ENCODE assay signal across 11 cellular contexts in genomic region chr17:33686171-33686570, GRCh38.
A peak's percentile ranks its signal among the peaks of the same experiment; 100 is the strongest.
DNase-seq lines count a peak whose midpoint lies in the region; ATAC-seq and TF ChIP-seq lines count a peak whose summit lies in the region.
"Had no signal": no experiment of that assay in that cellular context is flagged by ENCODE, and none has a peak within 500 bp of the region (broad histone marks: within the 10 kb centered on the region; RNA-seq: fewer than 3 reads in every experiment).

No MANE protein-coding gene starts in this region.

- DNase-seq in COLO829 (ENCODE audit: low spot score): peak; percentile 32
- peak; percentile 26 for DNase-seq in GM19238 (ENCODE audit: insufficient read length, low spot score)
- DNase-seq in activated CD4-positive, alpha-beta T cell treated with anti-CD3 and anti-CD28 coated beads, Interleukin-2, amount 10 ng/mL, durations not matched to agents 7 days and 5 days: peak; percentile 17
- DNase-seq in dedifferentiated amniotic fluid mesenchymal stem cell (ENCODE audit: extremely low spot score): no peak
- DNase-seq in medulla oblongata (ENCODE audit: extremely low spot score): no peak
- DNase-seq in NK-92 treated with Interleukin-12 subunit alpha and Interleukin-12 subunit beta, amount 100 ng/mL, for 24 hours (lab: John Stamatoyannopoulos, UW): no peak
- DNase-seq: IMR-90 had no signal

- H3K4me1 Mint-ChIP-seq in activated CD4-positive, alpha-beta T cell treated with anti-CD3 and anti-CD28 coated beads, Interleukin-2, amount 10 ng/mL, durations not matched to agents 7 days and 5 days: no peaks in the 10 kb centered on the region

- no peaks in the 10 kb centered on the region for H3K9me3 Mint-ChIP-seq in activated CD4-positive, alpha-beta T cell treated with anti-CD3 and anti-CD28 coated beads, Interleukin-2, amount 10 ng/mL, durations not matched to agents 7 days and 5 days
- H3K9me3 Mint-ChIP-seq: T-helper 1 cell treated with Interleukin-12 subunit alpha and Interleukin-12 subunit beta and Interleukin-4 antibody, amounts not matched to agents 30 μg/mL and 1 μg/mL, for 36 hours had no signal

- no peak overlapping the region for H3K9ac ChIP-seq in liver (ENCODE audit: low read depth in 1 of 2, low read length in 2 of 2)

- no peaks in the 10 kb centered on the region for H3K36me3 Mint-ChIP-seq in activated CD4-positive, alpha-beta T cell treated with anti-CD3 and anti-CD28 coated beads, Interleukin-2, amount 10 ng/mL, durations not matched to agents 7 days and 5 days (ENCODE audit: low read depth)

- CTCF ChIA-PET in activated CD4-positive, alpha-beta T cell treated with anti-CD3 and anti-CD28 coated beads, Interleukin-2, amount 10 ng/mL, durations not matched to agents 7 days and 5 days (lab: Charles Lee): interaction anchor here (0.8 kb wide), 1 partner anchor 262 kb away, joined by 3 read pairs; no protein-coding TSS in a partner anchor

- no peak overlapping the region for H3K27ac ChIP-seq in liver (ENCODE audit: low read depth in 1 of 2, low read length in 2 of 2)

- WGBS in liver: 79% methylated on average over 4 of the region's 4 CpGs

- peak; percentile 20 for TF ChIP-seq CTCF in liver (IDR thresholded peaks at IDR 0.05; ENCODE audit: low read depth, low read length, missing input control)

- no peaks in the 10 kb centered on the region for H3K4me1 ChIP-seq in liver (ENCODE audit: control insufficient read depth in 4 of 4, insufficient read depth in 4 of 4, low read length in 3 of 4)

- no peaks in the 10 kb centered on the region for H3K9me3 ChIP-seq in liver (ENCODE audit: control insufficient read depth in 4 of 4, low read length in 3 of 4)

- no peak overlapping the region for H3K4me3 Mint-ChIP-seq in activated CD4-positive, alpha-beta T cell treated with anti-CD3 and anti-CD28 coated beads, Interleukin-2, amount 10 ng/mL, durations not matched to agents 7 days and 5 days
- H3K4me3 Mint-ChIP-seq: T-helper 1 cell treated with Interleukin-12 subunit alpha and Interleukin-12 subunit beta and Interleukin-4 antibody, amounts not matched to agents 30 μg/mL and 1 μg/mL, for 36 hours had no signal

- H3K36me3 ChIP-seq in liver (ENCODE audit: control insufficient read depth in 4 of 4, insufficient read depth in 3 of 4, low read depth in 1 of 4, low read length in 3 of 4): no peaks in the 10 kb centered on the region

- no peak overlapping the region for H3K27ac Mint-ChIP-seq in activated CD4-positive, alpha-beta T cell treated with anti-CD3 and anti-CD28 coated beads, Interleukin-2, amount 10 ng/mL, durations not matched to agents 7 days and 5 days
- H3K27ac Mint-ChIP-seq: T-helper 1 cell treated with Interleukin-12 subunit alpha and Interleukin-12 subunit beta and Interleukin-4 antibody, amounts not matched to agents 30 μg/mL and 1 μg/mL, for 36 hours had no signal

- no peak overlapping the region for H3K4me3 ChIP-seq in liver (ENCODE audit: low read depth in 1 of 3, low read length in 3 of 3)
- H3K4me3 ChIP-seq: lung had no signal

- ATAC-seq in GM18520 (IDR thresholded peaks at IDR 0.05; ENCODE audit: unreplicated experiment): no peak

- POLR2A ChIA-PET in activated CD4-positive, alpha-beta T cell treated with anti-CD3 and anti-CD28 coated beads, Interleukin-2, amount 10 ng/mL, durations not matched to agents 7 days and 5 days (lab: Charles Lee): no interaction called here

- H3K27me3 Mint-ChIP-seq in activated CD4-positive, alpha-beta T cell treated with anti-CD3 and anti-CD28 coated beads, Interleukin-2, amount 10 ng/mL, durations not matched to agents 7 days and 5 days: no peaks in the 10 kb centered on the region

- H3K27me3 ChIP-seq in liver (ENCODE audit: control insufficient read depth in 4 of 4, insufficient read depth in 4 of 4, low read length in 3 of 4): peaks cover 0 to 4% (median 0%) of the 10 kb centered on the region in 4 donors

- no peak for TF ChIP-seq RAD21 in liver (IDR thresholded peaks at IDR 0.05)

TF ChIP-seq in liver, 16 proteins besides CTCF, POLR2A, EP300 and RAD21:
- no peak for TF ChIP-seq NR2F2 (IDR thresholded peaks at IDR 0.05)
- TF ChIP-seq SP1 (IDR thresholded peaks at IDR 0.05): no peak
- no peak for TF ChIP-seq REST (IDR thresholded peaks at IDR 0.05)
- TF ChIP-seq RXRA (IDR thresholded peaks at IDR 0.05): no peak
- no peak for TF ChIP-seq YY1 (IDR thresholded peaks at IDR 0.05)
- no peak for TF ChIP-seq HNF4G (IDR thresholded peaks at IDR 0.05)
- TF ChIP-seq ZBTB33 (IDR thresholded peaks at IDR 0.05): no peak

Comparison
In these comparisons a context has a peak if more than half of its experiments do, and no peak if none do; other contexts are left out.
1. DNase-seq: peak in COLO829 (single experiment), GM19238 (single experiment) and activated CD4-positive, alpha-beta T cell treated with anti-CD3 and anti-CD28 coated beads, Interleukin-2, amount 10 ng/mL, durations not matched to agents 7 days and 5 days (single experiment); none in dedifferentiated amniotic fluid mesenchymal stem cell (single experiment), medulla oblongata (single experiment) and NK-92 treated with Interleukin-12 subunit alpha and Interleukin-12 subunit beta, amount 100 ng/mL, for 24 hours (single experiment).